In the genomic region with DNA sequence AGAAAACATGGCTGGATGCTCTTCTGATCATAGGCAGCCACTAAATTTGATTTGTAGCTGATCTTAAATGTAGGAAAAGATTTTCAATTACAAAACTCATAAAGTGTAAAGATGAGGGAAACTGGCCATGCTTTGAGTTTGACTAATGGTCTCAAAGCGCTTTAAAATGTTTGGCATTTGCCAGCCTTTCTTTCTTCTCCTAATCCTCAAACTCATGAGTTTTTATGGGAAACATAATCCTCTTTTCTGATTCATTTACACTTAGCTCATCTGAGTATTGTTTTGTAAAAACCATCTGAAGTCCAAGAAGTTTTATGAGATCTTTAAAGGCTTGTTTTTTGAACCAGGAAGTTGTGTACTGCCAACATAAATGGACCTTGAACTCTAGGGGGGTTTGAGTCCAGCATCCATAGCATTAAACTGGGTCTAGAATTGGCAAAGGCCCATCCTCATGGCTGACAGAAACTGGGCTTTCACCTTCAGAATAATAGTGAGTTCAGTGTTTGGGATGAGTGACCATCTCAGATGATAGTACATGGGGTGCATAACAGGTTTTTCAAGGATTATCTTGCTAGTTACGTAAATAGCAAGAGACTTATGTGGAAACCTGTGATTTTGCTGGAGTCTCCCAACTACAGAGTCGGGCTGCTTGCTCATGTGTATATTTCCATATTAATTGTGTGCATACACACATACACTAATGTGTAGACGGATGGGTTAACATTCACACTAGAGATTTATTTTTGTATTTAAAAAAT, we compare ENCODE assay signal across 1 cellular context.
TF ChIP-seq lines count a peak whose summit lies in the region.

No MANE protein-coding gene starts in this region.

TF ChIP-seq in K562, 482 proteins besides CTCF, POLR2A, EP300 and RAD21:
- TF ChIP-seq, protein P1, sequence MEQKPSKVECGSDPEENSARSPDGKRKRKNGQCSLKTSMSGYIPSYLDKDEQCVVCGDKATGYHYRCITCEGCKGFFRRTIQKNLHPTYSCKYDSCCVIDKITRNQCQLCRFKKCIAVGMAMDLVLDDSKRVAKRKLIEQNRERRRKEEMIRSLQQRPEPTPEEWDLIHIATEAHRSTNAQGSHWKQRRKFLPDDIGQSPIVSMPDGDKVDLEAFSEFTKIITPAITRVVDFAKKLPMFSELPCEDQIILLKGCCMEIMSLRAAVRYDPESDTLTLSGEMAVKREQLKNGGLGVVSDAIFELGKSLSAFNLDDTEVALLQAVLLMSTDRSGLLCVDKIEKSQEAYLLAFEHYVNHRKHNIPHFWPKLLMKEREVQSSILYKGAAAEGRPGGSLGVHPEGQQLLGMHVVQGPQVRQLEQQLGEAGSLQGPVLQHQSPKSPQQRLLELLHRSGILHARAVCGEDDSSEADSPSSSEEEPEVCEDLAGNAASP (IDR thresholded peaks at IDR 0.05): no peak
- TF ChIP-seq TOE1 (IDR thresholded peaks at IDR 0.05; ENCODE audit: borderline replicate concordance): no peak
- TF ChIP-seq TOE1 (CRISPR knock-in tag; IDR thresholded peaks at IDR 0.05; ENCODE audit: borderline replicate concordance, low read depth): no peak
- TF ChIP-seq ZKSCAN1 (IDR thresholded peaks at IDR 0.05; ENCODE audit: low read depth, low read length): no peak
- no peak for TF ChIP-seq ATF1 (CRISPR knock-in tag; IDR thresholded peaks at IDR 0.05)
- TF ChIP-seq ATF1 (tag; IDR thresholded peaks at IDR 0.05): no peak
- TF ChIP-seq, protein P2, sequence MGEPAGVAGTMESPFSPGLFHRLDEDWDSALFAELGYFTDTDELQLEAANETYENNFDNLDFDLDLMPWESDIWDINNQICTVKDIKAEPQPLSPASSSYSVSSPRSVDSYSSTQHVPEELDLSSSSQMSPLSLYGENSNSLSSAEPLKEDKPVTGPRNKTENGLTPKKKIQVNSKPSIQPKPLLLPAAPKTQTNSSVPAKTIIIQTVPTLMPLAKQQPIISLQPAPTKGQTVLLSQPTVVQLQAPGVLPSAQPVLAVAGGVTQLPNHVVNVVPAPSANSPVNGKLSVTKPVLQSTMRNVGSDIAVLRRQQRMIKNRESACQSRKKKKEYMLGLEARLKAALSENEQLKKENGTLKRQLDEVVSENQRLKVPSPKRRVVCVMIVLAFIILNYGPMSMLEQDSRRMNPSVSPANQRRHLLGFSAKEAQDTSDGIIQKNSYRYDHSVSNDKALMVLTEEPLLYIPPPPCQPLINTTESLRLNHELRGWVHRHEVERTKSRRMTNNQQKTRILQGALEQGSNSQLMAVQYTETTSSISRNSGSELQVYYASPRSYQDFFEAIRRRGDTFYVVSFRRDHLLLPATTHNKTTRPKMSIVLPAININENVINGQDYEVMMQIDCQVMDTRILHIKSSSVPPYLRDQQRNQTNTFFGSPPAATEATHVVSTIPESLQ (CRISPR knock-in tag; IDR thresholded peaks at IDR 0.05): no peak
- TF ChIP-seq TRIM28 (IDR thresholded peaks at IDR 0.05): no peak
- no peak for TF ChIP-seq ZNF282 (CRISPR knock-in tag; IDR thresholded peaks at IDR 0.05)
- no peak for TF ChIP-seq BDP1 (IDR thresholded peaks at IDR 0.05; ENCODE audit: insufficient read depth, insufficient read length)
- no peak for TF ChIP-seq HDAC6 (IDR thresholded peaks at IDR 0.05; ENCODE audit: low read depth, low read length)
- TF ChIP-seq FOXK1 (CRISPR knock-in tag; IDR thresholded peaks at IDR 0.05; ENCODE audit: borderline replicate concordance): no peak
- TF ChIP-seq, protein P3, sequence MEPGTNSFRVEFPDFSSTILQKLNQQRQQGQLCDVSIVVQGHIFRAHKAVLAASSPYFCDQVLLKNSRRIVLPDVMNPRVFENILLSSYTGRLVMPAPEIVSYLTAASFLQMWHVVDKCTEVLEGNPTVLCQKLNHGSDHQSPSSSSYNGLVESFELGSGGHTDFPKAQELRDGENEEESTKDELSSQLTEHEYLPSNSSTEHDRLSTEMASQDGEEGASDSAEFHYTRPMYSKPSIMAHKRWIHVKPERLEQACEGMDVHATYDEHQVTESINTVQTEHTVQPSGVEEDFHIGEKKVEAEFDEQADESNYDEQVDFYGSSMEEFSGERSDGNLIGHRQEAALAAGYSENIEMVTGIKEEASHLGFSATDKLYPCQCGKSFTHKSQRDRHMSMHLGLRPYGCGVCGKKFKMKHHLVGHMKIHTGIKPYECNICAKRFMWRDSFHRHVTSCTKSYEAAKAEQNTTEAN (CRISPR knock-in tag; IDR thresholded peaks at IDR 0.05): no peak
- TF ChIP-seq CBFA2T3 (IDR thresholded peaks at IDR 0.05): no peak
- no peak for TF ChIP-seq ZFP1 (CRISPR knock-in tag; IDR thresholded peaks at IDR 0.05)
- TF ChIP-seq SIX5 (IDR thresholded peaks at IDR 0.05; ENCODE audit: borderline replicate concordance in 1 of 2, insufficient read depth in 1 of 2, low read depth in 1 of 2, low read length in 2 of 2): no peak
- no peak for TF ChIP-seq TCFL5 (CRISPR knock-in tag; conservative IDR thresholded peaks at IDR 0.05)
- TF ChIP-seq ZNF134 (CRISPR knock-in tag; conservative IDR thresholded peaks at IDR 0.05): no peak
- TF ChIP-seq NUFIP1 (IDR thresholded peaks at IDR 0.05; ENCODE audit: partially characterized antibody): no peak
- no peak for TF ChIP-seq PURB (CRISPR knock-in tag; IDR thresholded peaks at IDR 0.05; ENCODE audit: low read depth)
TF ChIP-seq in K562: peak in this region for 0.
